2 cellular contexts compared by ENCODE assay signal in the genomic region with DNA sequence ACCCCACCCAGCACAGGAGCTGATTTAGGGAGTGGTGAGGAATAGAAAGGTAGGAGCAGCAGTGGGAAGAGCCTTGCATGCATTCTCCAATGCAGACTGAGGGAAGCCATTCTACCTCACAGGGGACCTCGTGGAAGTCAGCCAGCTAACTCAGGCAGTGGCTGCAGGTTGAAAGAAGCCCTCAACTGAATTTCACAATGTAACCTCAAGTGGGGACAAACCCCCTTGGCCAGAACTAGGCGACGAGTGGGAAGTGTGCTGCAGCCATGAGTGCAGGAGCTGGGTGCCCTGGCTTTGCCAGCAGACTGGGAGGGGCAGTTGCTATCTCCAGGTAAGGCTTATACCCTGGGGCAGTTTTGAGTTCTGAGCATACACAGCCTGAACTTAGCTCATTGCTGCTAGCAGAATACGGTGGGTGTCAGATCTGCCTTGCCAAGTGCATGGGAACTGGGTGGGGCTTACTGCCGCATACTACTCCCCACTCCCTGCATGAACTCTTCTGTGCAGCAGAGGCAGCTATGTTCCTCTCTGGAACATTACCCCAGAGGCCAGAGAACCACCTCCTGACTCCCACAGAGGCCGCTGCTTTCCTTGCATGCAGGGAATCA.
TF ChIP-seq lines count a peak whose summit lies in the region.

No MANE protein-coding gene starts in this region.

TF ChIP-seq in HEK293, 187 proteins besides CTCF, POLR2A, EP300 and RAD21:
- no peak for TF ChIP-seq TRIM28 (IDR thresholded peaks at IDR 0.05; ENCODE audit: borderline replicate concordance, low read length)
- TF ChIP-seq ZSCAN23 (tag by site-specific recombination; IDR thresholded peaks at IDR 0.05) = no peak
- TF ChIP-seq ZBTB44 (tag by site-specific recombination; IDR thresholded peaks at IDR 0.05) = 0 out of 2 replicates have a peak, but pooled peaks have one; percentile 14
- TF ChIP-seq ZNF221 (tag by site-specific recombination; IDR thresholded peaks at IDR 0.05; ENCODE audit: borderline replicate concordance) = no peak
- no peak for TF ChIP-seq KLF16 (tag by site-specific recombination; IDR thresholded peaks at IDR 0.05)
- TF ChIP-seq SCRT1 (tag by site-specific recombination; IDR thresholded peaks at IDR 0.05; ENCODE audit: borderline replicate concordance) = no peak
- peak; percentile 47 for TF ChIP-seq ZNF341 (tag by site-specific recombination; IDR thresholded peaks at IDR 0.05; ENCODE audit: low read depth)
- TF ChIP-seq ZNF10 (tag by site-specific recombination; IDR thresholded peaks at IDR 0.05) = no peak
- no peak for TF ChIP-seq ZFP69B (tag by site-specific recombination; IDR thresholded peaks at IDR 0.05)
- no peak for TF ChIP-seq ZBTB11 (tag by site-specific recombination; conservative IDR thresholded peaks at IDR 0.05; ENCODE audit: low read depth)
- no peak for TF ChIP-seq ZNF433 (tag by site-specific recombination; IDR thresholded peaks at IDR 0.05; ENCODE audit: low read depth)
- TF ChIP-seq ZNF266 (tag by site-specific recombination; IDR thresholded peaks at IDR 0.05; ENCODE audit: low read depth) = no peak
- TF ChIP-seq ZNF837 (tag by site-specific recombination; IDR thresholded peaks at IDR 0.05) = no peak
- TF ChIP-seq ZNF426 (tag by site-specific recombination; IDR thresholded peaks at IDR 0.05) = no peak

TF ChIP-seq in K562, 482 proteins besides CTCF, POLR2A, EP300 and RAD21 (continued from another document):
- TF ChIP-seq MBD2 (IDR thresholded peaks at IDR 0.05; ENCODE audit: borderline replicate concordance, low read depth) = no peak
- TF ChIP-seq, protein P1, sequence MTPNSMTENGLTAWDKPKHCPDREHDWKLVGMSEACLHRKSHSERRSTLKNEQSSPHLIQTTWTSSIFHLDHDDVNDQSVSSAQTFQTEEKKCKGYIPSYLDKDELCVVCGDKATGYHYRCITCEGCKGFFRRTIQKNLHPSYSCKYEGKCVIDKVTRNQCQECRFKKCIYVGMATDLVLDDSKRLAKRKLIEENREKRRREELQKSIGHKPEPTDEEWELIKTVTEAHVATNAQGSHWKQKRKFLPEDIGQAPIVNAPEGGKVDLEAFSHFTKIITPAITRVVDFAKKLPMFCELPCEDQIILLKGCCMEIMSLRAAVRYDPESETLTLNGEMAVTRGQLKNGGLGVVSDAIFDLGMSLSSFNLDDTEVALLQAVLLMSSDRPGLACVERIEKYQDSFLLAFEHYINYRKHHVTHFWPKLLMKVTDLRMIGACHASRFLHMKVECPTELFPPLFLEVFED (CRISPR knock-in tag; conservative IDR thresholded peaks at IDR 0.05) = no peak
- TF ChIP-seq CHD1 (IDR thresholded peaks at IDR 0.05; ENCODE audit: low read length) = no peak
- no peak for TF ChIP-seq RBFOX2 (IDR thresholded peaks at IDR 0.05; ENCODE audit: low read depth, low read length)
- TF ChIP-seq PRMT5 (CRISPR knock-in tag; IDR thresholded peaks at IDR 0.05) = no peak
- TF ChIP-seq ZNF444 (CRISPR knock-in tag; IDR thresholded peaks at IDR 0.05) = no peak
- TF ChIP-seq LEF1 (IDR thresholded peaks at IDR 0.05) = no peak
- no peak for TF ChIP-seq SPI1 (IDR thresholded peaks at IDR 0.05; ENCODE audit: borderline replicate concordance, low read depth, low read length)
